Comparison of ENCODE assay signal across 1 cellular context in the genomic region with DNA sequence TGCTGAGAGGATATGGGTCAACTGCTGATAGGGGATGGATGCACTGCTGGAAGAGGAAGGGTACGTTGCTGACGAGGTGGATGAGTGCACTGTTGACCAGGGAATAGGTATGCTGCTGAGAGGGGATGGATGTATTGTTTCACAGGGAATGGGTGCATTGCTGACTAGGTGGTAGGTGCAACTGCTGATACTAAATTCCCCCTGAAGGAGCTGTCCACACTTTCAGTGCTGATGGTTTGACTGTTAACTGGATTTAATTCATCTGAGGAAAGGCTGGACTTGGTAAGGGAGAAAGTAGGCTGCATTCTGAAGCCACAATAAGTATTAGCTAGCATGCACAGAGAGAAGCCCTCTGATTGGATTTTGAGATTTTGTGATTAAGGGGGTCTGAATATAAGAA.
TF ChIP-seq lines count a peak whose summit lies in the region.

No MANE protein-coding gene starts in this region.

TF ChIP-seq in HEK293, 187 proteins besides CTCF, POLR2A, EP300 and RAD21:
- TF ChIP-seq, protein P1, sequence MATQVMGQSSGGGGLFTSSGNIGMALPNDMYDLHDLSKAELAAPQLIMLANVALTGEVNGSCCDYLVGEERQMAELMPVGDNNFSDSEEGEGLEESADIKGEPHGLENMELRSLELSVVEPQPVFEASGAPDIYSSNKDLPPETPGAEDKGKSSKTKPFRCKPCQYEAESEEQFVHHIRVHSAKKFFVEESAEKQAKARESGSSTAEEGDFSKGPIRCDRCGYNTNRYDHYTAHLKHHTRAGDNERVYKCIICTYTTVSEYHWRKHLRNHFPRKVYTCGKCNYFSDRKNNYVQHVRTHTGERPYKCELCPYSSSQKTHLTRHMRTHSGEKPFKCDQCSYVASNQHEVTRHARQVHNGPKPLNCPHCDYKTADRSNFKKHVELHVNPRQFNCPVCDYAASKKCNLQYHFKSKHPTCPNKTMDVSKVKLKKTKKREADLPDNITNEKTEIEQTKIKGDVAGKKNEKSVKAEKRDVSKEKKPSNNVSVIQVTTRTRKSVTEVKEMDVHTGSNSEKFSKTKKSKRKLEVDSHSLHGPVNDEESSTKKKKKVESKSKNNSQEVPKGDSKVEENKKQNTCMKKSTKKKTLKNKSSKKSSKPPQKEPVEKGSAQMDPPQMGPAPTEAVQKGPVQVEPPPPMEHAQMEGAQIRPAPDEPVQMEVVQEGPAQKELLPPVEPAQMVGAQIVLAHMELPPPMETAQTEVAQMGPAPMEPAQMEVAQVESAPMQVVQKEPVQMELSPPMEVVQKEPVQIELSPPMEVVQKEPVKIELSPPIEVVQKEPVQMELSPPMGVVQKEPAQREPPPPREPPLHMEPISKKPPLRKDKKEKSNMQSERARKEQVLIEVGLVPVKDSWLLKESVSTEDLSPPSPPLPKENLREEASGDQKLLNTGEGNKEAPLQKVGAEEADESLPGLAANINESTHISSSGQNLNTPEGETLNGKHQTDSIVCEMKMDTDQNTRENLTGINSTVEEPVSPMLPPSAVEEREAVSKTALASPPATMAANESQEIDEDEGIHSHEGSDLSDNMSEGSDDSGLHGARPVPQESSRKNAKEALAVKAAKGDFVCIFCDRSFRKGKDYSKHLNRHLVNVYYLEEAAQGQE (tag by site-specific recombination; IDR thresholded peaks at IDR 0.05): peak; percentile 74
- no peak for TF ChIP-seq OVOL3 (tag by site-specific recombination; IDR thresholded peaks at IDR 0.05)
TF ChIP-seq in HEK293: peak in this region for 1.
